ENCODE assay signal across 18 cellular contexts in genomic region chr10:34106356-34106885, GRCh38.
"Had no signal": no experiment of that assay in that cellular context is flagged by ENCODE, and none has a peak within 500 bp of the region (broad histone marks: within the 10 kb centered on the region; RNA-seq: fewer than 3 reads in every experiment).

No MANE protein-coding gene starts in this region.

- FAIRE-seq: RCC 7860 had no signal

- H3K9me3 ChIP-seq: SK-N-SH had no signal

- H3K27ac ChIP-seq: RWPE1 had no signal

- DNase-seq: KBM-7, MV-4-11, NCI-H1092, NCI-H1105 treated with DMSO at 0.1 percent for 48 hours, NCI-H1417 treated with DMSO at 0.1 percent for 48 hours, NCI-H146, NCI-H1694 treated with DMSO at 0.1 percent for 48 hours, NCI-H1930, NCI-H2081, NCI-H2107, NCI-H2227 treated with DMSO at 0.1 percent for 48 hours, NCI-H524, NCI-H526 treated with DMSO at 0.1 percent for 48 hours, NCI-H748 treated with DMSO at 0.1 percent for 48 hours, SHP77, SK-N-SH had no signal

- H3K9ac ChIP-seq: SK-N-SH had no signal

- H3K4me2 ChIP-seq: SK-N-SH had no signal
